16 cellular contexts compared by ENCODE assay signal in genomic region chr1:159919236-159919865, GRCh38. TPM values are rescaled to one million over a fixed set of nuclear protein-coding genes. Genes with fewer than 3 reads are reported as not detected.
DNase-seq lines count a peak whose midpoint lies in the region; ATAC-seq, FAIRE-seq and TF ChIP-seq lines count a peak whose summit lies in the region.
"Had no signal": no experiment of that assay in that cellular context is flagged by ENCODE, and none has a peak within 500 bp of the region (broad histone marks: within the 10 kb centered on the region; RNA-seq: fewer than 3 reads in every experiment).

No MANE protein-coding gene starts in this region.

- H3K4me3 ChIP-seq in BLaER1 treated with 17β-estradiol and CSF1 and Interleukin-3, amounts not matched to agents 10 nM and 100 nM, result no peak overlapping the region
- H3K4me3 ChIP-seq in CD8-positive, alpha-beta T cell (ENCODE audit: low read depth, low read length), result no peak overlapping the region
- H3K4me3 ChIP-seq: SK-N-MC, suprapubic skin had no signal

- CTCF ChIA-PET in CD8-positive, alpha-beta T cell (lab: Charles Lee), result interaction anchor here (0.9 to 8.1 kb wide), 3 partner anchors 28 to 121 kb away, joined by 3 to 54 read pairs (median 4); no protein-coding TSS in a partner anchor

- H3K4me1 Mint-ChIP-seq in CD8-positive, alpha-beta T cell (ENCODE audit: low read depth), result peaks cover 62% of the 10 kb centered on the region
- H3K4me1 Mint-ChIP-seq in activated T-helper 17 cell treated with anti-CD3 and anti-CD28 coated beads, Interleukin-2, amount 50 U/mL, for 72 hours, result peaks cover 54% of the 10 kb centered on the region
- H3K4me1 Mint-ChIP-seq in naive thymus-derived CD8-positive, alpha-beta T cell, result peaks cover 52 to 86% (median 71%) of the 10 kb centered on the region in 4 donors

- H3K27me3 ChIP-seq in BLaER1 treated with 17β-estradiol and CSF1 and Interleukin-3, amounts not matched to agents 10 nM and 100 nM, result no peaks in the 10 kb centered on the region
- no peaks in the 10 kb centered on the region for H3K27me3 ChIP-seq in CD8-positive, alpha-beta T cell (ENCODE audit: insufficient read depth, low read length)
- H3K27me3 ChIP-seq: suprapubic skin had no signal

- peak overlapping the region in 4 of 11 experiments; percentile 13 to 35 (median 19); a peak in 2 of 22 replicates for H3K9ac ChIP-seq in BLaER1 treated with 17β-estradiol and CSF1 and Interleukin-3, amounts not matched to agents 10 nM and 100 nM

- ATAC-seq in CD8-positive, alpha-beta T cell, result no peak
- ATAC-seq in activated T-helper 17 cell treated with anti-CD3 and anti-CD28 coated beads, Interleukin-2, amount 50 U/mL, for 72 hours (replicated peaks), result no peak
- no peak for ATAC-seq in naive thymus-derived CD8-positive, alpha-beta T cell
- no peak for ATAC-seq in HG03439 (IDR thresholded peaks at IDR 0.05; ENCODE audit: unreplicated experiment)
- ATAC-seq: left colon had no signal

- H3K36me3 Mint-ChIP-seq in CD8-positive, alpha-beta T cell, result peaks cover 75% of the 10 kb centered on the region
- H3K36me3 Mint-ChIP-seq in activated T-helper 17 cell treated with anti-CD3 and anti-CD28 coated beads, Interleukin-2, amount 50 U/mL, for 72 hours (ENCODE audit: low read depth), result peaks cover 94% of the 10 kb centered on the region
- H3K36me3 Mint-ChIP-seq in naive thymus-derived CD8-positive, alpha-beta T cell, result peaks cover 0 to 62% (median 17%) of the 10 kb centered on the region in 3 donors

- no peaks in the 10 kb centered on the region for H3K27me3 Mint-ChIP-seq in CD8-positive, alpha-beta T cell (ENCODE audit: low read depth)
- H3K27me3 Mint-ChIP-seq in activated T-helper 17 cell treated with anti-CD3 and anti-CD28 coated beads, Interleukin-2, amount 50 U/mL, for 72 hours, result no peaks in the 10 kb centered on the region
- peaks cover 0 to 4% (median 0%) of the 10 kb centered on the region in 5 donors for H3K27me3 Mint-ChIP-seq in naive thymus-derived CD8-positive, alpha-beta T cell

- intact Hi-C loops in CD8-positive, alpha-beta T cell (cut with DNase I, micrococcal nuclease), result no loop called here

- DNase-seq in CD8-positive, alpha-beta T cell, result no peak
- DNase-seq in naive thymus-derived CD8-positive, alpha-beta T cell, result no peak
- DNase-seq in NCI-H187 treated with DMSO at 0.1 percent for 48 hours (lab: John Stamatoyannopoulos, UW), result no peak
- no peak for DNase-seq in GM19239 (ENCODE audit: insufficient read length, low spot score)
- DNase-seq: DMS79 treated with DMSO at 0.1 percent for 48 hours, hippocampal formation, left colon, NCI-H446 treated with DMSO at 0.1 percent for 48 hours had no signal

- peaks cover 44 to 79% (median 56%) of the 10 kb centered on the region in 11 experiments for H3K36me3 ChIP-seq in BLaER1 treated with 17β-estradiol and CSF1 and Interleukin-3, amounts not matched to agents 10 nM and 100 nM
- H3K36me3 ChIP-seq in CD8-positive, alpha-beta T cell (ENCODE audit: insufficient read depth, low read length), result peaks cover 32% of the 10 kb centered on the region

- H3K4me3 Mint-ChIP-seq in CD8-positive, alpha-beta T cell, result no peak overlapping the region
- peak overlapping the region; percentile 89 for H3K4me3 Mint-ChIP-seq in activated T-helper 17 cell treated with anti-CD3 and anti-CD28 coated beads, Interleukin-2, amount 50 U/mL, for 72 hours
- no peak overlapping the region for H3K4me3 Mint-ChIP-seq in naive thymus-derived CD8-positive, alpha-beta T cell

- FAIRE-seq in GM19239 (lab: Jason Lieb, UNC), result no peak

- peaks cover 51 to 90% (median 74%) of the 10 kb centered on the region in 11 experiments for H4K20me1 ChIP-seq in BLaER1 treated with 17β-estradiol and CSF1 and Interleukin-3, amounts not matched to agents 10 nM and 100 nM

- peak overlapping the region; percentile 9 to 99 (median 87); a peak in 21 of 22 replicates for H3K4me2 ChIP-seq in BLaER1 treated with 17β-estradiol and CSF1 and Interleukin-3, amounts not matched to agents 10 nM and 100 nM

- POLR2A ChIA-PET in CD8-positive, alpha-beta T cell (lab: Charles Lee), result no interaction called here
- POLR2A ChIA-PET in naive thymus-derived CD8-positive, alpha-beta T cell (lab: Charles Lee), result no interaction called here

- no peak for TF ChIP-seq CTCF in CD8-positive, alpha-beta T cell (IDR thresholded peaks at IDR 0.05)

- H3K27ac ChIP-seq in BLaER1 treated with 17β-estradiol and CSF1 and Interleukin-3, amounts not matched to agents 10 nM and 100 nM, result peak overlapping the region in 6 of 11 experiments; percentile 2 to 99 (median 12); a peak in 5 of 22 replicates
- H3K27ac ChIP-seq in CD8-positive, alpha-beta T cell (ENCODE audit: low read depth, low read length), result no peak overlapping the region
- H3K27ac ChIP-seq: SK-N-MC, suprapubic skin had no signal

- H3K9me3 Mint-ChIP-seq in CD8-positive, alpha-beta T cell, result no peaks in the 10 kb centered on the region
- no peaks in the 10 kb centered on the region for H3K9me3 Mint-ChIP-seq in activated T-helper 17 cell treated with anti-CD3 and anti-CD28 coated beads, Interleukin-2, amount 50 U/mL, for 72 hours
- peaks cover 0 to 2% (median 0%) of the 10 kb centered on the region in 9 donors for H3K9me3 Mint-ChIP-seq in naive thymus-derived CD8-positive, alpha-beta T cell

- H3K4me1 ChIP-seq in BLaER1 treated with 17β-estradiol and CSF1 and Interleukin-3, amounts not matched to agents 10 nM and 100 nM, result peaks cover 54 to 79% (median 69%) of the 10 kb centered on the region in 10 experiments
- peaks cover 32% of the 10 kb centered on the region for H3K4me1 ChIP-seq in CD8-positive, alpha-beta T cell (ENCODE audit: insufficient read depth, low read length)

- no peaks in the 10 kb centered on the region for H3K9me3 ChIP-seq in BLaER1 treated with 17β-estradiol and CSF1 and Interleukin-3, amounts not matched to agents 10 nM and 100 nM (replicated peaks in 1 of 11)
- no peaks in the 10 kb centered on the region for H3K9me3 ChIP-seq in CD8-positive, alpha-beta T cell (ENCODE audit: low read length)
- H3K9me3 ChIP-seq: suprapubic skin had no signal

- H3K27ac Mint-ChIP-seq in CD8-positive, alpha-beta T cell, result peak overlapping the region; percentile 11
- H3K27ac Mint-ChIP-seq in activated T-helper 17 cell treated with anti-CD3 and anti-CD28 coated beads, Interleukin-2, amount 50 U/mL, for 72 hours, result peak overlapping the region; percentile 99
- peak overlapping the region in 9 of 10 donors; percentile 57 to 100 (median 68) for H3K27ac Mint-ChIP-seq in naive thymus-derived CD8-positive, alpha-beta T cell

RNA-seq across cellular contexts. Expression of gene TAGLN2, which starts 6.0 kb away (rescaled TPM):
- total RNA-seq in CD8-positive, alpha-beta T cell, result 100 to 1,000 TPM; 235 to 238 TPM
- 100 to 1,000 TPM; 457 to 593 TPM for total RNA-seq in activated T-helper 17 cell treated with anti-CD3 and anti-CD28 coated beads, Interleukin-2, amount 50 U/mL, for 72 hours
- total RNA-seq in naive thymus-derived CD8-positive, alpha-beta T cell, result 100 to 1,000 TPM; 125 to 136 TPM
- 100 to 1,000 TPM; 477 to 825 (median 609) TPM for polyA plus RNA-seq in naive thymus-derived CD8-positive, alpha-beta T cell

RNA-seq across cellular contexts. Expression of gene CFAP45, which starts 19.4 kb away (rescaled TPM):
- total RNA-seq in CD8-positive, alpha-beta T cell, result 1 to 10 TPM; 4.9 to 7.1 TPM
- total RNA-seq in activated T-helper 17 cell treated with anti-CD3 and anti-CD28 coated beads, Interleukin-2, amount 50 U/mL, for 72 hours, result 1 to 10 TPM in 1 of 2 donors, under 1 TPM in 1; 0.78 to 3.6 TPM
- total RNA-seq in naive thymus-derived CD8-positive, alpha-beta T cell, result 1 to 10 TPM; 1.3 to 1.5 TPM
- polyA plus RNA-seq in naive thymus-derived CD8-positive, alpha-beta T cell, result under 1 TPM in 1 of 3 donors, not detected in 2; 0.33 TPM
- total RNA-seq: myocyte had no signal

RNA-seq across cellular contexts. Expression of gene IGSF9, which starts 26.1 kb away (rescaled TPM):
- total RNA-seq in CD8-positive, alpha-beta T cell, result not detected
- total RNA-seq in activated T-helper 17 cell treated with anti-CD3 and anti-CD28 coated beads, Interleukin-2, amount 50 U/mL, for 72 hours, result not detected
- total RNA-seq in naive thymus-derived CD8-positive, alpha-beta T cell, result under 1 TPM; 0.16 to 0.21 TPM
- polyA plus RNA-seq in naive thymus-derived CD8-positive, alpha-beta T cell, result not detected
- total RNA-seq: dermis microvascular lymphatic vessel endothelial cell had no signal
- polyA plus RNA-seq: BJ had no signal

RNA-seq across cellular contexts. Expression of gene SLAMF9, which starts 34.7 kb away (rescaled TPM):
- not detected for total RNA-seq in CD8-positive, alpha-beta T cell
- total RNA-seq in activated T-helper 17 cell treated with anti-CD3 and anti-CD28 coated beads, Interleukin-2, amount 50 U/mL, for 72 hours, result not detected
- not detected for total RNA-seq in naive thymus-derived CD8-positive, alpha-beta T cell
- polyA plus RNA-seq in naive thymus-derived CD8-positive, alpha-beta T cell, result not detected
- total RNA-seq: dermis microvascular lymphatic vessel endothelial cell, left colon, myocyte, suprapubic skin had no signal
- polyA plus RNA-seq: BJ had no signal

RNA-seq across cellular contexts. Expression of gene VSIG8, which starts 56.9 kb away (rescaled TPM):
- not detected for total RNA-seq in CD8-positive, alpha-beta T cell
- under 1 TPM in 1 of 2 donors, not detected in 1; 0.26 TPM for total RNA-seq in activated T-helper 17 cell treated with anti-CD3 and anti-CD28 coated beads, Interleukin-2, amount 50 U/mL, for 72 hours
- not detected for total RNA-seq in naive thymus-derived CD8-positive, alpha-beta T cell
- polyA plus RNA-seq in naive thymus-derived CD8-positive, alpha-beta T cell, result not detected
- total RNA-seq: dermis microvascular lymphatic vessel endothelial cell, left colon, myocyte had no signal
- polyA plus RNA-seq: BJ had no signal

Comparison
In these comparisons a context has a peak if more than half of its experiments do, and no peak if none do; other contexts are left out.
1. H3K27ac Mint-ChIP-seq: peak in every context shown above with its lines; median percentile 99 in activated T-helper 17 cell treated with anti-CD3 and anti-CD28 coated beads, Interleukin-2, amount 50 U/mL, for 72 hours; 68 in naive thymus-derived CD8-positive, alpha-beta T cell; 11 in CD8-positive, alpha-beta T cell.